ENCODE assay signal across 7 cellular contexts in genomic region chr7:99438573-99439480, GRCh38.
DNase-seq lines count a peak whose midpoint lies in the region; ATAC-seq and TF ChIP-seq lines count a peak whose summit lies in the region.

Gene CPSF4, plus strand, starts transcription at chr7:99438943. Its CDS starts 140 bp downstream, at chr7:99439083.
A gene with protein sequence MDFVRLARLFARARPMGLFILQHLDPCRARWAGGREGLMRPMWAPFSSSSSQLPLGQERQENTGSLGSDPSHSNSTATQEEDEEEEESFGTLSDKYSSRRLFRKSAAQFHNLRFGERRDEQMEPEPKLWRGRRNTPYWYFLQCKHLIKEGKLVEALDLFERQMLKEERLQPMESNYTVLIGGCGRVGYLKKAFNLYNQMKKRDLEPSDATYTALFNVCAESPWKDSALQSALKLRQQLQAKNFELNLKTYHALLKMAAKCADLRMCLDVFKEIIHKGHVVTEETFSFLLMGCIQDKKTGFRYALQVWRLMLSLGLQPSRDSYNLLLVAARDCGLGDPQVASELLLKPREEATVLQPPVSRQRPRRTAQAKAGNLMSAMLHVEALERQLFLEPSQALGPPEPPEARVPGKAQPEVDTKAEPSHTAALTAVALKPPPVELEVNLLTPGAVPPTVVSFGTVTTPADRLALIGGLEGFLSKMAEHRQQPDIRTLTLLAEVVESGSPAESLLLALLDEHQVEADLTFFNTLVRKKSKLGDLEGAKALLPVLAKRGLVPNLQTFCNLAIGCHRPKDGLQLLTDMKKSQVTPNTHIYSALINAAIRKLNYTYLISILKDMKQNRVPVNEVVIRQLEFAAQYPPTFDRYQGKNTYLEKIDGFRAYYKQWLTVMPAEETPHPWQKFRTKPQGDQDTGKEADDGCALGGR (minus strand): TSS chr7:99438798. CDS start chr7:99435242, 3,556 bp downstream.

- ATAC-seq in GM18508 (IDR thresholded peaks at IDR 0.05; ENCODE audit: insufficient read depth, unreplicated experiment) = peak; percentile 61
- peak; percentile 80 for ATAC-seq in HG02973 (IDR thresholded peaks at IDR 0.05; ENCODE audit: unreplicated experiment)

- peak within 1 kb of the TSS; percentile 98 for H3K4me3 ChIP-seq in retinal pigment epithelial cell (ENCODE audit: low read length)

- peak; percentile 95 to 96 for DNase-seq in NCI-H1930 (lab: John Stamatoyannopoulos, UW)
- peak; percentile 74 for DNase-seq in T-helper 9 cell
- peak; percentile 99 for DNase-seq in astrocyte of the hippocampus (ENCODE audit: low read depth, low spot score)
- peak; percentile 46 to 97 (median 93) for DNase-seq in hypothalamus (lab: John Stamatoyannopoulos, UW)
- DNase-seq in retinal pigment epithelial cell (ENCODE audit: low read depth) = peak; percentile 75

- TF ChIP-seq CTCF in retinal pigment epithelial cell (conservative IDR thresholded peaks at IDR 0.05; ENCODE audit: low read depth, low read length) = no peak

Comparison
In these comparisons a context has a peak if more than half of its experiments do, and no peak if none do; other contexts are left out.
1. Peak in every context shown above with its lines: DNase-seq, ATAC-seq and H3K4me3 ChIP-seq.